Comparison of ENCODE assay signal across 12 cellular contexts in genomic region chr1:172351761-172352161, GRCh38.
DNase-seq lines count a peak whose midpoint lies in the region; ATAC-seq, FAIRE-seq and TF ChIP-seq lines count a peak whose summit lies in the region.
"Had no signal": no experiment of that assay in that cellular context is flagged by ENCODE, and none has a peak within 500 bp of the region (broad histone marks: within the 10 kb centered on the region; RNA-seq: fewer than 3 reads in every experiment).

No MANE protein-coding gene starts in this region.

- no peaks in the 10 kb centered on the region for H3K27me3 Mint-ChIP-seq in astrocyte (ENCODE audit: low read depth, unreplicated experiment)
- no peaks in the 10 kb centered on the region for H3K27me3 Mint-ChIP-seq in activated naive CD4-positive, alpha-beta T cell treated with anti-CD3 and anti-CD28 coated beads for 36 hours (ENCODE audit: low read depth)
- H3K27me3 Mint-ChIP-seq: dendritic cell treated with granulocyte-macrophage colony-stimulating factor and Interleukin-4, amounts not matched to agents 40 ng/mL and 50 ng/mL, for 4 days; naive thymus-derived CD4-positive, alpha-beta T cell had no signal

- H3K36me3 ChIP-seq in astrocyte (ENCODE audit: insufficient read depth, low read length) (no peaks in the 10 kb centered on the region), pancreas (no peaks in the 10 kb centered on the region)

- no peaks in the 10 kb centered on the region for H3K79me2 ChIP-seq in astrocyte (ENCODE audit: insufficient read depth, low read length)

- H3K9ac ChIP-seq in astrocyte (ENCODE audit: low read length), result no peak overlapping the region

- no peak for ATAC-seq in pancreas
- ATAC-seq: naive thymus-derived CD4-positive, alpha-beta T cell had no signal

- H3K27ac Mint-ChIP-seq in astrocyte (ENCODE audit: unreplicated experiment), result peak overlapping the region; percentile 93
- no peak overlapping the region for H3K27ac Mint-ChIP-seq in activated naive CD4-positive, alpha-beta T cell treated with anti-CD3 and anti-CD28 coated beads for 36 hours
- H3K27ac Mint-ChIP-seq: dendritic cell treated with granulocyte-macrophage colony-stimulating factor and Interleukin-4, amounts not matched to agents 40 ng/mL and 50 ng/mL, for 4 days; naive thymus-derived CD4-positive, alpha-beta T cell had no signal

- H4K20me1 ChIP-seq in astrocyte (ENCODE audit: insufficient read depth, low read length), result no peaks in the 10 kb centered on the region

- H3K4me3 Mint-ChIP-seq in astrocyte (ENCODE audit: unreplicated experiment), result no peak overlapping the region
- H3K4me3 Mint-ChIP-seq in activated naive CD4-positive, alpha-beta T cell treated with anti-CD3 and anti-CD28 coated beads for 36 hours, result no peak overlapping the region
- H3K4me3 Mint-ChIP-seq: dendritic cell treated with granulocyte-macrophage colony-stimulating factor and Interleukin-4, amounts not matched to agents 40 ng/mL and 50 ng/mL, for 4 days; naive thymus-derived CD4-positive, alpha-beta T cell had no signal

- H3K4me1 Mint-ChIP-seq in astrocyte (ENCODE audit: low read depth, unreplicated experiment), result peaks cover 46% of the 10 kb centered on the region
- H3K4me1 Mint-ChIP-seq in activated naive CD4-positive, alpha-beta T cell treated with anti-CD3 and anti-CD28 coated beads for 36 hours (ENCODE audit: low read depth), result peaks cover 29% of the 10 kb centered on the region

- peaks cover 2% of the 10 kb centered on the region for H3K36me3 Mint-ChIP-seq in astrocyte (ENCODE audit: low read depth, unreplicated experiment)
- peaks cover 3% of the 10 kb centered on the region for H3K36me3 Mint-ChIP-seq in activated naive CD4-positive, alpha-beta T cell treated with anti-CD3 and anti-CD28 coated beads for 36 hours (ENCODE audit: low read depth)

- TF ChIP-seq CTCF in astrocyte (IDR thresholded peaks at IDR 0.05; ENCODE audit: insufficient read depth, low read depth, low read length) (no peak), pancreas (IDR thresholded peaks at IDR 0.05) (no peak)

- no peak overlapping the region for H3K4me3 ChIP-seq in astrocyte (ENCODE audit: insufficient read depth, low read depth, low read length)
- no peak overlapping the region for H3K4me3 ChIP-seq in pancreas

- H3K4me2 ChIP-seq in astrocyte (ENCODE audit: low read length), result peak overlapping the region; percentile 38

- peak overlapping the region; percentile 0 for H2AFZ ChIP-seq in astrocyte (ENCODE audit: low read depth, low read length)

- no peaks in the 10 kb centered on the region for H3K27me3 ChIP-seq in astrocyte (ENCODE audit: insufficient read depth, low read length)
- no peaks in the 10 kb centered on the region for H3K27me3 ChIP-seq in pancreas

- H3K27ac ChIP-seq in astrocyte (ENCODE audit: low read depth, low read length) (peak overlapping the region; percentile 25), pancreas (peak overlapping the region in 1 of 4 donors; percentile 10)

- 57 to 61% methylated on average over 3 of the region's 3 CpGs for WGBS in pancreas, 2 donors

- H3K9me3 Mint-ChIP-seq in astrocyte (ENCODE audit: unreplicated experiment), result peaks cover 10% of the 10 kb centered on the region
- peaks cover 9% of the 10 kb centered on the region for H3K9me3 Mint-ChIP-seq in activated naive CD4-positive, alpha-beta T cell treated with anti-CD3 and anti-CD28 coated beads for 36 hours

- DNase-seq in A172 (ENCODE audit: low spot score) (peak; percentile 52), HTR-8/SVneo (ENCODE audit: insufficient read length, low spot score) (no peak), astrocyte (ENCODE audit: low read depth) (peak; percentile 83), kidney glomerular epithelial cell (lab: John Stamatoyannopoulos, UW) (peak; percentile 42), HuH-7.5 (ENCODE audit: low spot score) (no peak), NCI-H1694 (lab: John Stamatoyannopoulos, UW) (no peak), pancreas (no peak)
- DNase-seq in activated naive CD4-positive, alpha-beta T cell treated with anti-CD3 and anti-CD28 coated beads for 36 hours, result no peak
- DNase-seq: activated CD4-positive, alpha-beta T cell treated with anti-CD3 and anti-CD28 coated beads for 1 hour; KBM-7; naive thymus-derived CD4-positive, alpha-beta T cell had no signal

- intact Hi-C loops in pancreas (cut with DNase I), result no loop called here
- intact Hi-C loops in activated naive CD4-positive, alpha-beta T cell treated with anti-CD3 and anti-CD28 coated beads for 36 hours (cut with micrococcal nuclease), result no loop called here

- CTCF ChIA-PET in activated naive CD4-positive, alpha-beta T cell treated with anti-CD3 and anti-CD28 coated beads for 36 hours (lab: Charles Lee), result no interaction called here

- H3K9me3 ChIP-seq in astrocyte (ENCODE audit: insufficient read depth, low read depth, low read length) (peaks cover under 1% of the 10 kb centered on the region), pancreas (no peaks in the 10 kb centered on the region)

- FAIRE-seq in HTR-8/SVneo (lab: Jason Lieb, UNC) (peak; percentile 84), astrocyte (lab: Jason Lieb, UNC) (peak; percentile 81), pancreas (lab: Jason Lieb, UNC) (no peak)

- peaks cover 28% of the 10 kb centered on the region for H3K4me1 ChIP-seq in astrocyte (ENCODE audit: insufficient read depth, low read length)
- H3K4me1 ChIP-seq in pancreas, result peaks cover 0 to 4% (median 0%) of the 10 kb centered on the region in 3 donors

Comparison
In these comparisons a context has a peak if more than half of its experiments do, and no peak if none do; other contexts are left out.
1. DNase-seq: peak in A172 (single experiment), astrocyte (single experiment) and kidney glomerular epithelial cell (single experiment); none in HTR-8/SVneo (single experiment), HuH-7.5 (single experiment), NCI-H1694 (single experiment), pancreas (0 of 6) and activated naive CD4-positive, alpha-beta T cell treated with anti-CD3 and anti-CD28 coated beads for 36 hours (single experiment).